Comparison of ENCODE assay signal across 12 cellular contexts in genomic region chr22:21580623-21581007, GRCh38. TPM values are rescaled to one million over a fixed set of nuclear protein-coding genes. Genes with fewer than 3 reads are reported as not detected.
DNase-seq lines count a peak whose midpoint lies in the region; ATAC-seq and TF ChIP-seq lines count a peak whose summit lies in the region.
"Not testable (repeated sequence)": the region's sequence is repeated elsewhere in the genome, so short reads cannot be mapped to it uniquely, and the experiment has no call there.
"Had no signal": no experiment of that assay in that cellular context is flagged by ENCODE, and none has a peak within 500 bp of the region (broad histone marks: within the 10 kb centered on the region; RNA-seq: fewer than 3 reads in every experiment).

No MANE protein-coding gene starts in this region.

- peak overlapping the region in 1 of 4 donors; percentile 24 for H3K4me3 Mint-ChIP-seq in CD4-positive, CD25-positive, alpha-beta regulatory T cell
- H3K4me3 Mint-ChIP-seq in T-helper 17 cell; activated T-cell treated with anti-CD3 and anti-CD28 coated beads, Interleukin-2, amount 50 U/mL, for 24 hours; central memory CD8-positive, alpha-beta T cell; naive B cell; nephron progenitor cell; stimulated activated effector memory CD8-positive, alpha-beta T cell treated with anti-CD3 and anti-CD28 coated beads, Interleukin-12 subunit alpha, Interleukin-12 subunit beta, amount 100 ng/mL, for 72 hours: not testable (repeated sequence)

- H3K9me3 Mint-ChIP-seq in CD4-positive, CD25-positive, alpha-beta regulatory T cell; activated T-cell treated with anti-CD3 and anti-CD28 coated beads, Interleukin-2, amount 50 U/mL, for 24 hours; central memory CD8-positive, alpha-beta T cell; naive B cell; nephron progenitor cell; stimulated activated effector memory CD8-positive, alpha-beta T cell treated with anti-CD3 and anti-CD28 coated beads, Interleukin-12 subunit alpha, Interleukin-12 subunit beta, amount 100 ng/mL, for 72 hours: not testable (repeated sequence)

- H3K4me3 ChIP-seq in CD4-positive, CD25-positive, alpha-beta regulatory T cell (ENCODE audit: low read depth, low read length); trophoblast cell (ENCODE audit: low read depth, low read length): not testable (repeated sequence)

- not testable (repeated sequence) for H2AK5ac ChIP-seq in trophoblast cell (ENCODE audit: low read length)

- not testable (repeated sequence) for H3K27me3 ChIP-seq in CD4-positive, CD25-positive, alpha-beta regulatory T cell (ENCODE audit: control insufficient read depth, insufficient read depth, low read length); trophoblast cell (ENCODE audit: insufficient read depth, low read length)

- H3K4me1 Mint-ChIP-seq in CD4-positive, CD25-positive, alpha-beta regulatory T cell: peaks cover 4 to 72% (median 47%) of the 10 kb centered on the region in 4 donors
- H3K4me1 Mint-ChIP-seq in T-helper 17 cell: peaks cover 37% of the 10 kb centered on the region
- H3K4me1 Mint-ChIP-seq in activated T-cell treated with anti-CD3 and anti-CD28 coated beads, Interleukin-2, amount 50 U/mL, for 24 hours (ENCODE audit: low read depth): peaks cover 56% of the 10 kb centered on the region
- peaks cover 48% of the 10 kb centered on the region for H3K4me1 Mint-ChIP-seq in central memory CD8-positive, alpha-beta T cell
- H3K4me1 Mint-ChIP-seq in naive B cell: peaks cover 37 to 70% (median 46%) of the 10 kb centered on the region in 3 donors
- H3K4me1 Mint-ChIP-seq in nephron progenitor cell: peaks cover 12% of the 10 kb centered on the region
- H3K4me1 Mint-ChIP-seq in stimulated activated effector memory CD8-positive, alpha-beta T cell treated with anti-CD3 and anti-CD28 coated beads, Interleukin-12 subunit alpha, Interleukin-12 subunit beta, amount 100 ng/mL, for 72 hours: peaks cover 55% of the 10 kb centered on the region

- not testable (repeated sequence) for H3K27ac ChIP-seq in CD4-positive, CD25-positive, alpha-beta regulatory T cell (ENCODE audit: insufficient read depth, low read length, poor library complexity, severe bottlenecking); trophoblast cell (ENCODE audit: low read depth, low read length)

- H3K4ac ChIP-seq in trophoblast cell (ENCODE audit: low read depth, low read length): peak overlapping the region; percentile 90

- not testable (repeated sequence) for H4K91ac ChIP-seq in trophoblast cell (ENCODE audit: low read depth, low read length)

- peak overlapping the region in 2 of 3 donors; percentile 62 to 88 for H3K27ac Mint-ChIP-seq in CD4-positive, CD25-positive, alpha-beta regulatory T cell
- H3K27ac Mint-ChIP-seq in T-helper 17 cell (peak overlapping the region; percentile 79), naive B cell (peak overlapping the region in 4 of 6 donors; percentile 42 to 79 (median 59)), nephron progenitor cell (peak overlapping the region; percentile 94)
- peak overlapping the region; percentile 11 for H3K27ac Mint-ChIP-seq in activated T-cell treated with anti-CD3 and anti-CD28 coated beads, Interleukin-2, amount 50 U/mL, for 24 hours
- H3K27ac Mint-ChIP-seq in central memory CD8-positive, alpha-beta T cell (ENCODE audit: low read depth): peak overlapping the region; percentile 68
- peak overlapping the region; percentile 37 for H3K27ac Mint-ChIP-seq in stimulated activated effector memory CD8-positive, alpha-beta T cell treated with anti-CD3 and anti-CD28 coated beads, Interleukin-12 subunit alpha, Interleukin-12 subunit beta, amount 100 ng/mL, for 72 hours

- not testable (repeated sequence) for ATAC-seq in CD4-positive, CD25-positive, alpha-beta regulatory T cell (ENCODE audit: low read depth in 2 of 2); T-helper 17 cell; central memory CD8-positive, alpha-beta T cell (replicated peaks; ENCODE audit: extremely low read depth, poor library complexity, severe bottlenecking); naive B cell (ENCODE audit: low read depth in 2 of 2); stimulated activated effector memory CD8-positive, alpha-beta T cell treated with anti-CD3 and anti-CD28 coated beads, Interleukin-12 subunit alpha, Interleukin-12 subunit beta, amount 100 ng/mL, for 72 hours

- H2AFZ ChIP-seq in trophoblast cell (ENCODE audit: insufficient read depth, low read length, poor library complexity): not testable (repeated sequence)

- H3K27me3 Mint-ChIP-seq in CD4-positive, CD25-positive, alpha-beta regulatory T cell; T-helper 17 cell; activated T-cell treated with anti-CD3 and anti-CD28 coated beads, Interleukin-2, amount 50 U/mL, for 24 hours; central memory CD8-positive, alpha-beta T cell; naive B cell; nephron progenitor cell (ENCODE audit: low read depth, poor library complexity): not testable (repeated sequence)

- H4K12ac ChIP-seq in trophoblast cell (ENCODE audit: low read depth, low read length): not testable (repeated sequence)

- H3K4me1 ChIP-seq in CD4-positive, CD25-positive, alpha-beta regulatory T cell (ENCODE audit: control insufficient read depth, insufficient read depth, low read length, poor library complexity, severe bottlenecking): peaks cover 27% of the 10 kb centered on the region
- not testable (repeated sequence) for H3K4me1 ChIP-seq in trophoblast cell (ENCODE audit: control insufficient read depth in 1 of 2, insufficient read depth in 2 of 2, low read length in 2 of 2)

- not testable (repeated sequence) for H4K8ac ChIP-seq in trophoblast cell (ENCODE audit: low read depth, low read length)

- H2BK12ac ChIP-seq in trophoblast cell (ENCODE audit: low read length): not testable (repeated sequence)

- not testable (repeated sequence) for H3K14ac ChIP-seq in trophoblast cell (ENCODE audit: low read length)

- not testable (repeated sequence) for DNase-seq in CD4-positive, CD25-positive, alpha-beta regulatory T cell; T-helper 17 cell; activated T-cell treated with anti-CD3 and anti-CD28 coated beads, Interleukin-2, amount 50 U/mL, for 24 hours; central memory CD8-positive, alpha-beta T cell (ENCODE audit: low spot score in 2 of 2); naive B cell; nephron progenitor cell; trophoblast cell; stimulated activated effector memory CD8-positive, alpha-beta T cell treated with anti-CD3 and anti-CD28 coated beads, Interleukin-12 subunit alpha, Interleukin-12 subunit beta, amount 100 ng/mL, for 72 hours (ENCODE audit: low spot score in 2 of 2)

- not testable (repeated sequence) for H3K36me3 ChIP-seq in CD4-positive, CD25-positive, alpha-beta regulatory T cell (ENCODE audit: control insufficient read depth, insufficient read depth, low read length); trophoblast cell (ENCODE audit: control insufficient read depth in 1 of 2, insufficient read depth in 2 of 2, low read length in 2 of 2)

- TF ChIP-seq CTCF in nephron progenitor cell (IDR thresholded peaks at IDR 0.05): not testable (repeated sequence)

- not testable (repeated sequence) for H2BK120ac ChIP-seq in trophoblast cell (ENCODE audit: insufficient read depth, low read length, poor library complexity)

- no CpG with 5 or more reads among the region's 9 CpGs for WGBS in trophoblast cell (ENCODE audit: extremely low coverage, insufficient coverage, insufficient read length)

- not testable (repeated sequence) for H3K4me2 ChIP-seq in trophoblast cell (ENCODE audit: low read length)

- H2BK5ac ChIP-seq in trophoblast cell (ENCODE audit: low read depth, low read length, poor library complexity): not testable (repeated sequence)

- H3K79me2 ChIP-seq in trophoblast cell (ENCODE audit: control insufficient read depth, insufficient read depth, low read length, poor library complexity): peaks cover 53% of the 10 kb centered on the region

- not testable (repeated sequence) for H3K36me3 Mint-ChIP-seq in CD4-positive, CD25-positive, alpha-beta regulatory T cell; T-helper 17 cell (ENCODE audit: low read depth); central memory CD8-positive, alpha-beta T cell (ENCODE audit: insufficient read depth); naive B cell
- H3K36me3 Mint-ChIP-seq in activated T-cell treated with anti-CD3 and anti-CD28 coated beads, Interleukin-2, amount 50 U/mL, for 24 hours (ENCODE audit: low read depth): peaks cover 39% of the 10 kb centered on the region
- peaks cover 34% of the 10 kb centered on the region for H3K36me3 Mint-ChIP-seq in nephron progenitor cell (ENCODE audit: low read depth)
- peaks cover 58% of the 10 kb centered on the region for H3K36me3 Mint-ChIP-seq in stimulated activated effector memory CD8-positive, alpha-beta T cell treated with anti-CD3 and anti-CD28 coated beads, Interleukin-12 subunit alpha, Interleukin-12 subunit beta, amount 100 ng/mL, for 72 hours

- not testable (repeated sequence) for H3K9ac ChIP-seq in trophoblast cell (ENCODE audit: low read length)

- H3K9me3 ChIP-seq in CD4-positive, CD25-positive, alpha-beta regulatory T cell (ENCODE audit: control insufficient read depth in 2 of 2, low read length in 2 of 2); T-helper 17 cell (ENCODE audit: control insufficient read depth, low read length, poor library complexity, severe bottlenecking); trophoblast cell (ENCODE audit: insufficient read depth, low read depth, low read length): not testable (repeated sequence)

- not testable (repeated sequence) for H3K79me1 ChIP-seq in trophoblast cell (ENCODE audit: low read length)

- H3K18ac ChIP-seq in trophoblast cell (ENCODE audit: low read length): not testable (repeated sequence)

- not testable (repeated sequence) for H3K23ac ChIP-seq in trophoblast cell (ENCODE audit: low read length)

RNA-seq across cellular contexts. Expression of gene UBE2L3, which starts 13.1 kb away (rescaled TPM):
- total RNA-seq in CD4-positive, CD25-positive, alpha-beta regulatory T cell: 33.7 TPM
- polyA plus RNA-seq in CD4-positive, CD25-positive, alpha-beta regulatory T cell: 100 to 1,000 TPM in 3 of 4 donors, 10 to 100 TPM in 1; 98.4 to 124 (median 110) TPM
- 10 to 100 TPM; 25.7 to 30.4 TPM for total RNA-seq in T-helper 17 cell
- polyA plus RNA-seq in naive B cell (ENCODE audit: low read depth in 6 of 6): 100 to 1,000 TPM in 2 of 6 donors, 10 to 100 TPM in 4; 84.4 to 106 (median 95.3) TPM
- polyA plus RNA-seq in trophoblast cell (2013): 103 TPM in 2 replicates

RNA-seq across cellular contexts. Expression of gene RIMBP3C, which starts 29.4 kb away (rescaled TPM):
- 0.47 TPM for total RNA-seq in CD4-positive, CD25-positive, alpha-beta regulatory T cell
- polyA plus RNA-seq in CD4-positive, CD25-positive, alpha-beta regulatory T cell: under 1 TPM in 3 of 4 donors, not detected in 1; 0.38 to 0.87 (median 0.52) TPM
- total RNA-seq in T-helper 17 cell: 1 to 10 TPM in 1 of 2 donors, under 1 TPM in 1; 0.34 to 1.2 TPM
- under 1 TPM in 2 of 6 donors, not detected in 4; 0.21 to 0.48 TPM for polyA plus RNA-seq in naive B cell (ENCODE audit: low read depth in 6 of 6)
- 0.01 and 0.05 TPM in 2 replicates for polyA plus RNA-seq in trophoblast cell (2013)
- total RNA-seq: Calu3; CD8-positive, alpha-beta T cell had no signal
- polyA plus RNA-seq: AG04450 had no signal

RNA-seq across cellular contexts. Expression of gene YDJC, which starts 49.2 kb away (rescaled TPM):
- 34.4 TPM for total RNA-seq in CD4-positive, CD25-positive, alpha-beta regulatory T cell
- 10 to 100 TPM; 55.0 to 70.0 (median 55.6) TPM for polyA plus RNA-seq in CD4-positive, CD25-positive, alpha-beta regulatory T cell
- total RNA-seq in T-helper 17 cell: 10 to 100 TPM; 28.3 to 31.0 TPM
- polyA plus RNA-seq in naive B cell (ENCODE audit: low read depth in 6 of 6): 10 to 100 TPM; 54.7 to 97.9 (median 65.1) TPM
- polyA plus RNA-seq in trophoblast cell (2013): 18.4 and 21.0 TPM in 2 replicates

RNA-seq across cellular contexts. Expression of gene CCDC116, which starts 51.9 kb away (rescaled TPM):
- total RNA-seq in CD4-positive, CD25-positive, alpha-beta regulatory T cell: not detected
- not detected for polyA plus RNA-seq in CD4-positive, CD25-positive, alpha-beta regulatory T cell
- under 1 TPM in 1 of 2 donors, not detected in 1; 0.13 TPM for total RNA-seq in T-helper 17 cell
- not detected for polyA plus RNA-seq in naive B cell (ENCODE audit: low read depth in 6 of 6)
- polyA plus RNA-seq in trophoblast cell (2013): 0.41 and 0.42 TPM in 2 replicates
- total RNA-seq: Caco-2, Calu3 had no signal

Comparison
In these comparisons a context has a peak if more than half of its experiments do, and no peak if none do; other contexts are left out.
1. H3K27ac Mint-ChIP-seq: peak in every context shown above with its lines; median percentile 94 in nephron progenitor cell; 79 in T-helper 17 cell; 75 in CD4-positive, CD25-positive, alpha-beta regulatory T cell; 68 in central memory CD8-positive, alpha-beta T cell; 59 in naive B cell; 37 in stimulated activated effector memory CD8-positive, alpha-beta T cell treated with anti-CD3 and anti-CD28 coated beads, Interleukin-12 subunit alpha, Interleukin-12 subunit beta, amount 100 ng/mL, for 72 hours; 11 in activated T-cell treated with anti-CD3 and anti-CD28 coated beads, Interleukin-2, amount 50 U/mL, for 24 hours.